Comparison of ENCODE assay signal across 26 cellular contexts in the genomic region with DNA sequence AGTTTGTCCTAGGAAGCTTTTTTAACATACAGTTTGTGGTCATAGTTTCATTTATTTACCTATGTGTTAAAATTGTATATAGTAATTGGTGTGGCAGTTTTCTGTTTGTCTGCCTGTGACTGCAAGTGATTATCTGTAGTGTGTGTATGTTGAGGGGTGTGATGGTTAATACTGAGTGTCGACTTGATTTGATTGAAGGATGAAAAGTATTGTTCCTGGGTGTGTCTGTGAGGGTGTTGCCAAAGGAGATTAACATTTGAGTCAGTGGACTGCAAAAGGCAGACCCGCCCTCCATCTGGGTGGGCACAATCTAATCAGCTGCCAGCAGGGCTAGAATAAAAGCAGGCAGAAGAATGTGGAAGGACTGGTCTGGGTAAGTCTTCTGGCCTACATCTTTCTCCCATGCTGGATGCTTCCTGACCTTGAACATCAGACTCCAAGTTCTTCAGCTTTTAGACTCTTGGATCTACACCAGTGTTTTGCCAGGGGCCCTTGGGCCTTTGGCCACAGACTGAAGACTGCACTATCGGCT.
"Had no signal": no experiment of that assay in that cellular context is flagged by ENCODE, and none has a peak within 500 bp of the region (broad histone marks: within the 10 kb centered on the region; RNA-seq: fewer than 3 reads in every experiment).

No MANE protein-coding gene starts in this region.

- H3K79me2 ChIP-seq: parathyroid adenoma had no signal

- DNase-seq: activated CD4-positive, alpha-beta T cell treated with anti-CD3 and anti-CD28 coated beads, Interleukin-2, amount 50 U/mL, for 1 hour; activated CD4-positive, CD25-positive, alpha-beta regulatory T cell treated with anti-CD3 and anti-CD28 coated beads, Interleukin-2, amount 50 U/mL, for 72 hours; activated CD8-positive, alpha-beta memory T cell treated with anti-CD3 and anti-CD28 coated beads, Interleukin-2, amount 50 U/mL, for 48 hours; activated naive CD4-positive, alpha-beta T cell; activated naive CD8-positive, alpha-beta T cell treated with anti-CD3 and anti-CD28 coated beads for 36 hours; activated T-cell treated with anti-CD3 and anti-CD28 coated beads, Interleukin-2, amount 50 U/mL, for 4 hours; endodermal cell; foreskin fibroblast; immature natural killer cell; kidney glomerular epithelial cell; left lung; right lobe of liver; stimulated activated CD4-positive, alpha-beta T cell treated with anti-CD3 and anti-CD28 coated beads, Interleukin-1b, Interleukin-23, amount 100 ng/mL, for 48 hours; stimulated activated naive CD8-positive, alpha-beta T cell treated with anti-CD3 and anti-CD28 coated beads, Interleukin-15, amount 100 ng/mL, for 72 hours; SW 1271; T-helper 17 cell; transverse colon had no signal

- H3K27me3 Mint-ChIP-seq: activated naive CD8-positive, alpha-beta T cell treated with anti-CD3 and anti-CD28 coated beads for 36 hours; central memory CD8-positive, alpha-beta T cell; stimulated activated naive CD8-positive, alpha-beta T cell treated with anti-CD3 and anti-CD28 coated beads, Interleukin-15, amount 100 ng/mL, for 72 hours had no signal

- H3K9me3 Mint-ChIP-seq: activated naive CD8-positive, alpha-beta T cell treated with anti-CD3 and anti-CD28 coated beads for 36 hours; activated T-cell treated with anti-CD3 and anti-CD28 coated beads, Interleukin-2, amount 50 U/mL, for 4 hours; activated T-helper 2 cell treated with anti-CD3 and anti-CD28 coated beads, Interferon-gamma antibody, Interleukin-2, Interleukin-4, amounts not matched to agents 10 μg/mL and 5 μg/mL and 100 μg/mL, durations not matched to agents 14 hours and 24 hours and 36 hours; central memory CD8-positive, alpha-beta T cell; endodermal cell; immature natural killer cell; nephron; stimulated activated naive CD8-positive, alpha-beta T cell treated with anti-CD3 and anti-CD28 coated beads, Interleukin-15, amount 100 ng/mL, for 72 hours had no signal

- H3K4me3 ChIP-seq: coronary artery, left lung, lung, right lobe of liver, skin epidermis, transverse colon, vagina had no signal

- ATAC-seq: activated T-cell treated with anti-CD3 and anti-CD28 coated beads, Interleukin-2, amount 50 U/mL, for 4 hours; left lung; right lobe of liver; stimulated activated naive CD8-positive, alpha-beta T cell treated with anti-CD3 and anti-CD28 coated beads, Interleukin-15, amount 100 ng/mL, for 72 hours; T-helper 17 cell had no signal

- H3K36me3 Mint-ChIP-seq: activated naive CD8-positive, alpha-beta T cell treated with anti-CD3 and anti-CD28 coated beads for 36 hours; immature natural killer cell had no signal

- H3K9ac ChIP-seq: parathyroid adenoma had no signal

- H2AFZ ChIP-seq: parathyroid adenoma had no signal

- H3K27me3 ChIP-seq: left lung, right lobe of liver, transverse colon, vagina had no signal

- H3K4me1 ChIP-seq: left lung, parathyroid adenoma, right lobe of liver, transverse colon, vagina had no signal

- H3K27ac ChIP-seq: coronary artery, left lung, parathyroid adenoma, right lobe of liver, skin epidermis, transverse colon, vagina, VCaP had no signal

- H3K36me3 ChIP-seq: left lung, right lobe of liver, transverse colon, vagina had no signal

- H3K4me1 Mint-ChIP-seq: activated naive CD8-positive, alpha-beta T cell treated with anti-CD3 and anti-CD28 coated beads for 36 hours; central memory CD8-positive, alpha-beta T cell; immature natural killer cell; nephron; stimulated activated naive CD8-positive, alpha-beta T cell treated with anti-CD3 and anti-CD28 coated beads, Interleukin-15, amount 100 ng/mL, for 72 hours; T-helper 17 cell had no signal

- H3K4me3 Mint-ChIP-seq: activated naive CD8-positive, alpha-beta T cell treated with anti-CD3 and anti-CD28 coated beads for 36 hours; activated T-cell treated with anti-CD3 and anti-CD28 coated beads, Interleukin-2, amount 50 U/mL, for 4 hours; central memory CD8-positive, alpha-beta T cell; endodermal cell; immature natural killer cell; nephron; stimulated activated naive CD8-positive, alpha-beta T cell treated with anti-CD3 and anti-CD28 coated beads, Interleukin-15, amount 100 ng/mL, for 72 hours; T-helper 17 cell had no signal

- H3K27ac Mint-ChIP-seq: activated naive CD8-positive, alpha-beta T cell treated with anti-CD3 and anti-CD28 coated beads for 36 hours; activated T-helper 2 cell treated with anti-CD3 and anti-CD28 coated beads, Interferon-gamma antibody, Interleukin-2, Interleukin-4, amounts not matched to agents 10 μg/mL and 5 μg/mL and 100 μg/mL, durations not matched to agents 14 hours and 24 hours and 36 hours; endodermal cell; immature natural killer cell; nephron; stimulated activated naive CD8-positive, alpha-beta T cell treated with anti-CD3 and anti-CD28 coated beads, Interleukin-15, amount 100 ng/mL, for 72 hours; T-helper 17 cell had no signal

- H3K9me3 ChIP-seq: left lung, right lobe of liver, transverse colon, vagina had no signal
